In the genomic region with DNA sequence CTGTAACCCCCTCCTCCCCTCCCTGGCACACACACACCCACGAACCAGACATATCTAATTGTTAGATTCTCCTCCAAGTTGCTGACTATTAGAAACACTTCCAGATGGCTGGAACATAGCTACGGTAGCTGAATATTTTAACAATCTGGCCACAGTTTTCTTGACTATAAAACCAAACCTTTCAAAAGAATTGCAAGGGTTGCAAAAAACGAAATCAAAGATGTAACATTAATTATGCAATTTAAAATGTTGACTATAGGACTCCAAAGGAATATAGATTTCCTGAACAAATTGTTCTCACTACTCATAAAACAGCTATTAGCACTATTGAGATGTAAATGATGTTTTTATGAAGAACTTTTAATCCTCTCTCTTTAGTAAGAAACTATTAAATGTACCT, we compare ENCODE assay signal across 26 cellular contexts.
"Had no signal": no experiment of that assay in that cellular context is flagged by ENCODE, and none has a peak within 500 bp of the region (broad histone marks: within the 10 kb centered on the region; RNA-seq: fewer than 3 reads in every experiment).

No MANE protein-coding gene starts in this region.

- H2AFZ ChIP-seq: neural progenitor cell, parathyroid adenoma had no signal

- H3K9ac ChIP-seq: neural progenitor cell, parathyroid adenoma had no signal

- H3K4me1 ChIP-seq: parathyroid adenoma, prostate gland, right atrium auricular region, testis, tibial artery had no signal

- H3K27ac Mint-ChIP-seq: effector memory CD8-positive, alpha-beta T cell; mesothelial cell of epicardium; naive B cell; natural killer cell treated with Interleukin-12 subunit alpha and Interleukin-12 subunit beta and Interleukin-15 and Interleukin-18, amount 100 ng/mL, for 72 hours; neural progenitor cell; stimulated activated effector memory CD8-positive, alpha-beta T cell treated with anti-CD3 and anti-CD28 coated beads, Interleukin-12 subunit alpha, Interleukin-12 subunit beta, amount 100 ng/mL, for 72 hours; type B pancreatic cell had no signal

- H3K27me3 ChIP-seq: esophagus squamous epithelium, right atrium auricular region, sigmoid colon, testis, tibial artery had no signal

- H3K4me2 ChIP-seq: neural progenitor cell had no signal

- ATAC-seq: effector memory CD8-positive, alpha-beta T cell; left lobe of liver; mucosa of descending colon; natural killer cell treated with Interleukin-12 subunit alpha and Interleukin-12 subunit beta and Interleukin-15 and Interleukin-18, amount 100 ng/mL, for 72 hours; stimulated activated effector memory CD8-positive, alpha-beta T cell treated with anti-CD3 and anti-CD28 coated beads, Interleukin-12 subunit alpha, Interleukin-12 subunit beta, amount 100 ng/mL, for 72 hours; stimulated activated naive CD8-positive, alpha-beta T cell treated with anti-CD3 and anti-CD28 coated beads, Interleukin-15, Interleukin-2, amounts not matched to agents 100 U/mL and 50 U/mL, for 24 hours had no signal

- H3K4me1 Mint-ChIP-seq: stimulated activated effector memory CD8-positive, alpha-beta T cell treated with anti-CD3 and anti-CD28 coated beads, Interleukin-12 subunit alpha, Interleukin-12 subunit beta, amount 100 ng/mL, for 72 hours had no signal

- H3K9me3 Mint-ChIP-seq: effector memory CD8-positive, alpha-beta T cell; mesothelial cell of epicardium; naive B cell; natural killer cell treated with Interleukin-12 subunit alpha and Interleukin-12 subunit beta and Interleukin-15 and Interleukin-18, amount 100 ng/mL, for 72 hours; neural progenitor cell; stimulated activated effector memory CD8-positive, alpha-beta T cell treated with anti-CD3 and anti-CD28 coated beads, Interleukin-12 subunit alpha, Interleukin-12 subunit beta, amount 100 ng/mL, for 72 hours; type B pancreatic cell had no signal

- H3K36me3 Mint-ChIP-seq: mesothelial cell of epicardium; natural killer cell treated with Interleukin-12 subunit alpha and Interleukin-12 subunit beta and Interleukin-15 and Interleukin-18, amount 100 ng/mL, for 72 hours; stimulated activated effector memory CD8-positive, alpha-beta T cell treated with anti-CD3 and anti-CD28 coated beads, Interleukin-12 subunit alpha, Interleukin-12 subunit beta, amount 100 ng/mL, for 72 hours; type B pancreatic cell had no signal

- H3K27me3 Mint-ChIP-seq: effector memory CD8-positive, alpha-beta T cell; naive B cell; natural killer cell treated with Interleukin-12 subunit alpha and Interleukin-12 subunit beta and Interleukin-15 and Interleukin-18, amount 100 ng/mL, for 72 hours had no signal

- H3K9me3 ChIP-seq: esophagus squamous epithelium, mucosa of descending colon, prostate gland, right atrium auricular region, sigmoid colon, testis, tibial artery had no signal

- DNase-seq: cortex of kidney; effector memory CD8-positive, alpha-beta T cell; erythroblast; esophagus squamous epithelium; kidney; mesenchymal stem cell; mucosa of descending colon; naive B cell; sigmoid colon; stimulated activated CD4-positive, alpha-beta T cell treated with anti-CD3 and anti-CD28 coated beads, Interleukin-2, amount 100 ng/mL, for 24 hours; stimulated activated CD4-positive, alpha-beta T cell treated with anti-CD3 and anti-CD28 coated beads, Interleukin-4, amount 100 ng/mL, for 24 hours; stimulated activated naive CD8-positive, alpha-beta T cell treated with anti-CD3 and anti-CD28 coated beads, Interleukin-15, Interleukin-2, amounts not matched to agents 100 U/mL and 50 U/mL, for 24 hours; substantia nigra; testis; tibial artery had no signal

- FAIRE-seq: endometrium, frontal cortex, kidney had no signal

- H3K36me3 ChIP-seq: esophagus squamous epithelium, neural progenitor cell, prostate gland, right atrium auricular region, sigmoid colon, tibial artery had no signal

- H3K4me3 Mint-ChIP-seq: effector memory CD8-positive, alpha-beta T cell; mesothelial cell of epicardium; naive B cell; natural killer cell treated with Interleukin-12 subunit alpha and Interleukin-12 subunit beta and Interleukin-15 and Interleukin-18, amount 100 ng/mL, for 72 hours; neural progenitor cell; stimulated activated effector memory CD8-positive, alpha-beta T cell treated with anti-CD3 and anti-CD28 coated beads, Interleukin-12 subunit alpha, Interleukin-12 subunit beta, amount 100 ng/mL, for 72 hours; type B pancreatic cell had no signal

- H3K27ac ChIP-seq: esophagus squamous epithelium, neural progenitor cell, parathyroid adenoma, prostate gland, right atrium auricular region, sigmoid colon, testis, tibial artery had no signal

- H3K79me2 ChIP-seq: parathyroid adenoma had no signal

- H3K4me3 ChIP-seq: esophagus squamous epithelium, mucosa of descending colon, neural progenitor cell, prostate gland, right atrium auricular region, sigmoid colon, testis, tibial artery had no signal
